Comparison of ENCODE assay signal across 6 cellular contexts in genomic region chr7:143745340-143745739, GRCh38. TPM values are rescaled to one million over a fixed set of nuclear protein-coding genes. Genes with fewer than 3 reads are reported as not detected.
"Had no signal": no experiment of that assay in that cellular context is flagged by ENCODE, and none has a peak within 500 bp of the region (broad histone marks: within the 10 kb centered on the region; RNA-seq: fewer than 3 reads in every experiment).

No MANE protein-coding gene starts in this region.

RNA-seq across cellular contexts. Expression of gene CTAGE6, which starts 12.2 kb away (rescaled TPM):
- total RNA-seq: activated T-helper 1 cell treated with anti-CD3 and anti-CD28 coated beads, Interleukin-12 subunit alpha, Interleukin-12 subunit beta, Interleukin-2, Interleukin-4 antibody, amounts not matched to agents 30 ng/mL and 10 ng/mL and 1 ng/mL, durations not matched to agents 14 hours and 24 hours and 36 hours; ascending aorta; cardiac muscle cell; colonic mucosa had no signal
- polyA plus RNA-seq: cardiac muscle cell, endothelial cell of umbilical vein, fibroblast of lung had no signal
